8 cellular contexts compared by ENCODE assay signal in genomic region chr10:62083413-62083794, GRCh38.
DNase-seq lines count a peak whose midpoint lies in the region; ATAC-seq, FAIRE-seq and TF ChIP-seq lines count a peak whose summit lies in the region.

No MANE protein-coding gene starts in this region.

- peak overlapping the region; percentile 76 for H3K56ac ChIP-seq in IMR-90 (ENCODE audit: extremely low read depth, insufficient read depth, low read length)

- ATAC-seq in IMR-90 (ENCODE audit: low read depth) (no peak), GM12878 (no peak), right lobe of liver (peak in 3 of 4 donors; percentile 11 to 58 (median 30)), GM21515 (IDR thresholded peaks at IDR 0.05; ENCODE audit: unreplicated experiment) (no peak), GM18498 (IDR thresholded peaks at IDR 0.05; ENCODE audit: unreplicated experiment) (no peak)

- peaks cover 15 to 59% of the 10 kb centered on the region in 2 experiments for H3K79me1 ChIP-seq in IMR-90 (ENCODE audit: low read depth in 1 of 2, low read length in 2 of 2)

- intact Hi-C loops in IMR-90 (cut with micrococcal nuclease): no loop called here
- intact Hi-C loops in GM12878 (cut with micrococcal nuclease; ENCODE audit: unreplicated experiment): no loop called here
- intact Hi-C loops in right lobe of liver (cut with DNase I): no loop called here

- H4K5ac ChIP-seq in IMR-90 (ENCODE audit: low read depth, low read length): peak overlapping the region; percentile 63

- peak overlapping the region; percentile 85 for H2AK5ac ChIP-seq in IMR-90 (ENCODE audit: low read depth, low read length)

- H4K8ac ChIP-seq in IMR-90 (ENCODE audit: low read depth in 2 of 2, low read length in 2 of 2): peak overlapping the region; percentile 58 to 90

- H2BK20ac ChIP-seq in IMR-90 (ENCODE audit: low read depth, low read length): peak overlapping the region; percentile 88

- H3K9me1 ChIP-seq in IMR-90 (ENCODE audit: insufficient read depth, low read length): peaks cover 16% of the 10 kb centered on the region

- H2AK9ac ChIP-seq in IMR-90 (replicated peaks; ENCODE audit: low read depth, low read length, poor library complexity): peak overlapping the region; percentile 73

- TF ChIP-seq POLR2A in IMR-90 (IDR thresholded peaks at IDR 0.05; ENCODE audit: low read depth, low read length) (no peak), GM12878 (IDR thresholded peaks at IDR 0.05; ENCODE audit: low read depth, low read length) (no peak), right lobe of liver (IDR thresholded peaks at IDR 0.05) (no peak)

- peak overlapping the region; percentile 89 for H2BK120ac ChIP-seq in IMR-90 (ENCODE audit: low read depth, low read length)

- H4K91ac ChIP-seq in IMR-90 (ENCODE audit: insufficient read depth, low read depth, low read length): peak overlapping the region; percentile 88

- CTCF ChIA-PET in IMR-90 (lab: Yijun Ruan, JAX): interaction anchor here (0.6 to 0.7 kb wide), 2 partner anchors 260 to 685 kb away, joined by 3 to 7 read pairs; no protein-coding TSS in a partner anchor
- CTCF ChIA-PET in GM12878 (lab: Yijun Ruan, JAX): interaction anchor here (1.0 to 1.6 kb wide), 3 partner anchors 45 to 162 kb away, joined by 4 to 8 read pairs (median 4); no protein-coding TSS in a partner anchor

- H3K36me3 ChIP-seq in IMR-90 (ENCODE audit: control insufficient read depth, insufficient read depth, low read length) (peaks cover 55% of the 10 kb centered on the region), GM12878 (ENCODE audit: control insufficient read depth in 2 of 2, insufficient read depth in 2 of 2, low read length in 1 of 2) (peaks cover 1 to 9% of the 10 kb centered on the region in 2 experiments; a peak in 3 of 4 replicates), right lobe of liver (peaks cover 0 to 7% (median under 1%) of the 10 kb centered on the region in 4 donors), urinary bladder (ENCODE audit: insufficient read depth) (no peaks in the 10 kb centered on the region)

- SMC1A ChIA-PET in GM12878 (lab: Charles Lee; ENCODE audit: uncharacterized antibody, unreplicated experiment): interaction anchor here (0.6 to 1.6 kb wide), 3 partner anchors 10 to 45 kb away, joined by 3 to 4 read pairs (median 3); no protein-coding TSS in a partner anchor

- no peak; a peak in 1 of 4 replicates for TF ChIP-seq EP300 in GM12878 (IDR thresholded peaks at IDR 0.05; ENCODE audit: borderline replicate concordance in 1 of 2, control insufficient read depth in 1 of 2, low read depth in 2 of 2, low read length in 2 of 2)

- BruUV-seq in IMR-90 (replicated peaks; lab: Mats Ljungman, UMichigan) (no TSS peak), GM12878 (replicated peaks; lab: Mats Ljungman, UMichigan) (no TSS peak)

- no peaks in the 10 kb centered on the region for H3K9me3 ChIP-seq in IMR-90 (ENCODE audit: control insufficient read depth, insufficient read depth, low read length)
- no peaks in the 10 kb centered on the region for H3K9me3 ChIP-seq in GM12878 (replicated peaks; ENCODE audit: control insufficient read depth, insufficient read depth, low read length)
- no peaks in the 10 kb centered on the region for H3K9me3 ChIP-seq in right lobe of liver

- DNase-seq in AG10803 (ENCODE audit: low read depth): peak; percentile 62
- DNase-seq in IMR-90: no peak
- no peak for DNase-seq in GM12878 (ENCODE audit: low read depth, low spot score)
- DNase-seq in right lobe of liver: no peak
- no peak for DNase-seq in cortex of kidney (lab: John Stamatoyannopoulos, UW)

- WGBS in IMR-90 (ENCODE audit: extremely low coverage in 2 of 2, insufficient read length in 1 of 2), 2 experiments: no CpG with 5 or more reads among the region's 2 CpGs
- 0% methylated on average over 2 of the region's 2 CpGs for WGBS in GM12878 (ENCODE audit: insufficient coverage, insufficient replicate concordance, low lambda C conversion rate, missing lambda C conversion rate)
- WGBS in right lobe of liver (ENCODE audit: insufficient coverage, low coverage, low lambda C conversion rate, missing lambda C conversion rate): 38% methylated on average over 2 of the region's 2 CpGs
- 25% methylated on average over 2 of the region's 2 CpGs for WGBS in urinary bladder

- H3K27me3 ChIP-seq in IMR-90 (ENCODE audit: control insufficient read depth, insufficient read depth, low read length) (no peaks in the 10 kb centered on the region), GM12878 (replicated peaks in 1 of 2; ENCODE audit: control insufficient read depth in 2 of 2, insufficient read depth in 2 of 2, low read length in 1 of 2) (no peaks in the 10 kb centered on the region), right lobe of liver (no peaks in the 10 kb centered on the region)

- H3K23ac ChIP-seq in IMR-90 (ENCODE audit: low read depth, low read length): peak overlapping the region; percentile 90

- peak overlapping the region; percentile 64 for H3K18ac ChIP-seq in IMR-90 (ENCODE audit: low read depth, low read length)

- no peak for TF ChIP-seq RAD21 in IMR-90 (IDR thresholded peaks at IDR 0.05; ENCODE audit: low read length)
- TF ChIP-seq RAD21 in GM12878 (IDR thresholded peaks at IDR 0.05; ENCODE audit: insufficient read depth, low read depth, low read length): no peak

- dilution Hi-C loops in IMR-90 (cut with HindIII; ENCODE audit: low sequenced_read_pairs, unreplicated experiment): no loop called here

- H3K4me1 ChIP-seq in IMR-90 (ENCODE audit: control insufficient read depth, insufficient read depth, low read length) (peaks cover 33% of the 10 kb centered on the region), GM12878 (ENCODE audit: control insufficient read depth, insufficient read depth, low read length) (peaks cover 58% of the 10 kb centered on the region), right lobe of liver (peaks cover 0 to 29% (median 0%) of the 10 kb centered on the region in 4 donors), urinary bladder (ENCODE audit: insufficient read depth) (peaks cover 4% of the 10 kb centered on the region)

- H3K27ac ChIP-seq in IMR-90 (ENCODE audit: insufficient read depth, low read length) (peak overlapping the region; percentile 91), GM12878 (ENCODE audit: control insufficient read depth, insufficient read depth) (peak overlapping the region; percentile 74), right lobe of liver (peak overlapping the region; percentile 29 to 34 (median 31)), urinary bladder (ENCODE audit: low read depth) (peak overlapping the region; percentile 84)

- peak overlapping the region; percentile 53; the same call in 1 of the 3 replicates for H2BK15ac ChIP-seq in IMR-90 (ENCODE audit: low read depth, low read length)

- H2AFZ ChIP-seq in IMR-90 (replicated peaks; ENCODE audit: low read length, poor library complexity) (no peak overlapping the region), GM12878 (ENCODE audit: control insufficient read depth, low read depth, low read length) (no peak overlapping the region)

- H3K4me3 ChIP-seq in AG10803 (ENCODE audit: low read length) (no peak overlapping the region), IMR-90 (ENCODE audit: insufficient read depth, low read depth, low read length) (no peak overlapping the region), GM12878 (no peak overlapping the region), right lobe of liver (no peak overlapping the region), urinary bladder (ENCODE audit: low read depth, low read length) (no peak overlapping the region)

- no peak for TF ChIP-seq CTCF in AG10803 (conservative IDR thresholded peaks at IDR 0.05; ENCODE audit: low read length)
- no peak for TF ChIP-seq CTCF in IMR-90 (conservative IDR thresholded peaks at IDR 0.05; ENCODE audit: low read depth, low read length)
- no peak for TF ChIP-seq CTCF in GM12878 (IDR thresholded peaks at IDR 0.05 in 2 of 3, conservative IDR thresholded peaks at IDR 0.05 in 1 of 3; ENCODE audit: control insufficient read depth in 2 of 3, extremely low read depth in 1 of 3, insufficient read depth in 1 of 3, low read depth in 3 of 3, low read length in 3 of 3)
- no peak for TF ChIP-seq CTCF in right lobe of liver (IDR thresholded peaks at IDR 0.05)

- peak overlapping the region; percentile 24 for H3K4me2 ChIP-seq in IMR-90 (ENCODE audit: low read depth, low read length)
- H3K4me2 ChIP-seq in GM12878 (ENCODE audit: control insufficient read depth, insufficient read depth): peak overlapping the region; percentile 83

- no peak for FAIRE-seq in GM12878 (lab: Jason Lieb, UNC)

- H3K14ac ChIP-seq in IMR-90 (replicated peaks; ENCODE audit: low read depth, low read length): peak overlapping the region; percentile 92

- RAD21 ChIA-PET in GM12878 (lab: Charles Lee; ENCODE audit: unreplicated experiment): interaction anchor here (0.7 to 1.0 kb wide), 2 partner anchors 31 to 162 kb away, joined by 3 read pairs; no protein-coding TSS in a partner anchor

- H3K79me2 ChIP-seq in GM12878 (ENCODE audit: control insufficient read depth, insufficient read depth, low read length): peaks cover 13% of the 10 kb centered on the region

- POLR2A ChIA-PET in IMR-90 (lab: Charles Lee; ENCODE audit: unreplicated experiment) (no interaction called here), GM12878 (lab: Charles Lee) (no interaction called here)

- peaks cover 20% of the 10 kb centered on the region for H4K20me1 ChIP-seq in IMR-90 (ENCODE audit: insufficient read depth, low read length)
- H4K20me1 ChIP-seq in GM12878 (ENCODE audit: control insufficient read depth, insufficient read depth): no peaks in the 10 kb centered on the region

- in situ Hi-C loops in IMR-90 (cut with MboI; ENCODE audit: low sequenced_read_pairs) (loop anchor here (25.0 kb wide), 1 partner anchor 1054 kb away; the partner anchor contains the start of gene NRBF2), GM12878 (cut with MboI) (no loop called here)

- peak overlapping the region; percentile 93 for H2BK5ac ChIP-seq in IMR-90 (ENCODE audit: low read depth, low read length, poor library complexity, severe bottlenecking)

- H3K4ac ChIP-seq in IMR-90 (ENCODE audit: low read depth, low read length): peak overlapping the region; percentile 95

- peak overlapping the region; percentile 79 for H3K9ac ChIP-seq in IMR-90 (ENCODE audit: low read depth, low read length)
- H3K9ac ChIP-seq in GM12878 (ENCODE audit: control insufficient read depth, insufficient read depth, low read length): peak overlapping the region; percentile 66

TF ChIP-seq in GM12878, 131 proteins besides CTCF, POLR2A, EP300 and RAD21:
- TF ChIP-seq PML (IDR thresholded peaks at IDR 0.05; ENCODE audit: low read length): 0 out of 2 replicates have a peak, but pooled peaks have one; percentile 16
- TF ChIP-seq YY1 (IDR thresholded peaks at IDR 0.05; ENCODE audit: low read depth, low read length): no peak
- no peak for TF ChIP-seq JUND (IDR thresholded peaks at IDR 0.05; ENCODE audit: low read depth, low read length)
- no peak for TF ChIP-seq IRF4 (IDR thresholded peaks at IDR 0.05; ENCODE audit: low read depth, low read length)

Comparison
In these comparisons a context has a peak if more than half of its experiments do, and no peak if none do; other contexts are left out.
1. ATAC-seq: peak in right lobe of liver (3 of 4); none in IMR-90 (single experiment), GM12878 (single experiment), GM21515 (single experiment) and GM18498 (single experiment).
2. H3K27ac ChIP-seq: peak in every context shown above with its lines; median percentile 91 in IMR-90; 84 in urinary bladder; 74 in GM12878; 31 in right lobe of liver.